In the genomic region with DNA sequence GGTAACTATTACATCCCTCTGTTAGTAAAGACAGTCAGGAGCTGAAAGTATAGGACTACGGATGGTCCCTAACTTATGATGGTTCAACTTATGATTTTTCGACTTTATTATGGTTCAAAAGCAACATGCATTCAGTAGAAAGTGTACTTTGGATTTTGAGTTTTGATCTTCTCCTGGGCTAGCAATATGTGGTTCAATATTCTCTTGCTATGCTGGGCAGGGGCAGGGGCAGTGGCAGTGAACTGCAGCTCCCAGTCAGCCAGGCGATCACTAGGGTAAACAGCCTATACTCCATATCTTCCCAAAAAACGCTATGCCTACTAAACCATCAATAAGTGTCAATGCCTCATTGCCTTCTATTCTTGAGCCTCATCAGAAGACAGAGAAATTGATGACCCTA, we compare ENCODE assay signal across 37 cellular contexts.
DNase-seq lines count a peak whose midpoint lies in the region; ATAC-seq, FAIRE-seq and TF ChIP-seq lines count a peak whose summit lies in the region.
"Had no signal": no experiment of that assay in that cellular context is flagged by ENCODE, and none has a peak within 500 bp of the region (broad histone marks: within the 10 kb centered on the region; RNA-seq: fewer than 3 reads in every experiment).

No MANE protein-coding gene starts in this region.

- peaks cover 0 to 5% of the 10 kb centered on the region in 2 donors for H3K9me3 Mint-ChIP-seq in stimulated activated naive CD8-positive, alpha-beta T cell treated with anti-CD3 and anti-CD28 coated beads, Interleukin-15, amount 100 ng/mL, for 72 hours
- H3K9me3 Mint-ChIP-seq: CD8-positive, alpha-beta T cell had no signal

- no peaks in the 10 kb centered on the region for H3K4me1 Mint-ChIP-seq in stimulated activated naive CD8-positive, alpha-beta T cell treated with anti-CD3 and anti-CD28 coated beads, Interleukin-15, amount 100 ng/mL, for 72 hours
- H3K4me1 Mint-ChIP-seq: B cell; CD14-positive monocyte; CD4-positive, alpha-beta memory T cell; CD4-positive, CD25-positive, alpha-beta regulatory T cell; CD8-positive, alpha-beta memory T cell had no signal

- H3K79me2 ChIP-seq in HepG2 (ENCODE audit: insufficient read depth, low read length) = no peaks in the 10 kb centered on the region

- no peak overlapping the region for H3K4me3 Mint-ChIP-seq in stimulated activated naive CD8-positive, alpha-beta T cell treated with anti-CD3 and anti-CD28 coated beads, Interleukin-15, amount 100 ng/mL, for 72 hours
- H3K4me3 Mint-ChIP-seq: B cell; CD14-positive monocyte; CD4-positive, alpha-beta memory T cell; CD4-positive, alpha-beta T cell; CD4-positive, CD25-positive, alpha-beta regulatory T cell; CD8-positive, alpha-beta memory T cell; CD8-positive, alpha-beta T cell had no signal

- 47% methylated on average over 4 of the region's 4 CpGs for WGBS in liver
- WGBS in HepG2 (ENCODE audit: low lambda C conversion rate) = 38% methylated on average over 4 of the region's 4 CpGs
- WGBS in right lobe of liver (ENCODE audit: insufficient coverage, low coverage, low lambda C conversion rate, missing lambda C conversion rate) = 40% methylated on average over 4 of the region's 4 CpGs

- intact Hi-C loops in HepG2 (cut with micrococcal nuclease; ENCODE audit: unreplicated experiment) (no loop called here), right lobe of liver (cut with DNase I) (no loop called here)

- H3K27ac Mint-ChIP-seq in stimulated activated naive CD8-positive, alpha-beta T cell treated with anti-CD3 and anti-CD28 coated beads, Interleukin-15, amount 100 ng/mL, for 72 hours = no peak overlapping the region
- H3K27ac Mint-ChIP-seq: B cell; CD14-positive monocyte; CD4-positive, alpha-beta memory T cell; CD4-positive, alpha-beta T cell; CD8-positive, alpha-beta memory T cell; CD8-positive, alpha-beta T cell had no signal

- FAIRE-seq in HepG2 (lab: Jason Lieb, UNC) = no peak
- peak; percentile 35 for FAIRE-seq in urothelium cell line (lab: Jason Lieb, UNC)
- no peak for FAIRE-seq in H54 (lab: Jason Lieb, UNC)
- FAIRE-seq: A204.1, A549, D721Med had no signal

- H3K4me2 ChIP-seq in HepG2 (ENCODE audit: low read depth, low read length) = no peak overlapping the region
- H3K4me2 ChIP-seq: A549; BLaER1; BLaER1 treated with 17β-estradiol and CSF1 and Interleukin-3, amounts not matched to agents 10 nM and 100 nM had no signal

- H2AFZ ChIP-seq in HepG2 (ENCODE audit: low read length) = no peak overlapping the region

- H3K9me3 ChIP-seq in liver (ENCODE audit: control insufficient read depth in 4 of 4, low read length in 3 of 4) = no peaks in the 10 kb centered on the region
- H3K9me3 ChIP-seq in HepG2 (ENCODE audit: low read length) = no peaks in the 10 kb centered on the region
- H3K9me3 ChIP-seq in right lobe of liver = no peaks in the 10 kb centered on the region
- H3K9me3 ChIP-seq: A549; BE2C; BLaER1; BLaER1 treated with 17β-estradiol and CSF1 and Interleukin-3, amounts not matched to agents 10 nM and 100 nM; Caco-2 had no signal

- H3K4me3 ChIP-seq in liver (ENCODE audit: low read depth in 1 of 3, low read length in 3 of 3) (no peak overlapping the region), HepG2 (replicated peaks in 1 of 3; ENCODE audit: insufficient read depth in 1 of 3, low read depth in 2 of 3, low read length in 3 of 3) (no peak overlapping the region), right lobe of liver (no peak overlapping the region)
- H3K4me3 ChIP-seq: A549; BLaER1; BLaER1 treated with 17β-estradiol and CSF1 and Interleukin-3, amounts not matched to agents 10 nM and 100 nM had no signal

- no peaks in the 10 kb centered on the region for H3K27me3 ChIP-seq in liver (ENCODE audit: control insufficient read depth in 4 of 4, insufficient read depth in 4 of 4, low read length in 3 of 4)
- peaks cover 0 to 7% of the 10 kb centered on the region in 2 experiments; a peak in 2 of 5 replicates for H3K27me3 ChIP-seq in HepG2 (ENCODE audit: control insufficient read depth in 1 of 2, insufficient read depth in 2 of 2, low read length in 2 of 2)
- no peaks in the 10 kb centered on the region for H3K27me3 ChIP-seq in right lobe of liver
- H3K27me3 ChIP-seq: BE2C; BLaER1; BLaER1 treated with 17β-estradiol and CSF1 and Interleukin-3, amounts not matched to agents 10 nM and 100 nM had no signal

- H4K20me1 ChIP-seq in HepG2 (ENCODE audit: insufficient read depth, low read length) = no peaks in the 10 kb centered on the region
- H4K20me1 ChIP-seq: BLaER1; BLaER1 treated with 17β-estradiol and CSF1 and Interleukin-3, amounts not matched to agents 10 nM and 100 nM had no signal

- DNase-seq in HepG2 (ENCODE audit: low spot score) (no peak), left lobe of liver (ENCODE audit: low spot score) (no peak), right lobe of liver (no peak), urothelium cell line (ENCODE audit: low spot score) (no peak), H54 (ENCODE audit: insufficient read length, low spot score) (no peak)
- no peak for DNase-seq in stimulated activated naive CD8-positive, alpha-beta T cell treated with anti-CD3 and anti-CD28 coated beads, Interleukin-15, amount 100 ng/mL, for 72 hours
- DNase-seq: 8988T; ACHN; AML-193; BE2C; C1 segment of cervical spinal cord; Caco-2; Calu3; CD4-positive, alpha-beta memory T cell; CD4-positive, alpha-beta T cell; CD4-positive, CD25-positive, alpha-beta regulatory T cell; CD8-positive, alpha-beta memory T cell; CD8-positive, alpha-beta T cell; COR-L47; DMS 273 treated with DMSO at 0.1 percent for 48 hours; DMS153; DMS53; DMS79; DMS79 treated with DMSO at 0.1 percent for 48 hours; DND-41; EL had no signal

- TF ChIP-seq POLR2A in HepG2 (IDR thresholded peaks at IDR 0.05; ENCODE audit: insufficient read depth in 1 of 2, low read depth in 2 of 2, low read length in 2 of 2) (no peak), right lobe of liver (IDR thresholded peaks at IDR 0.05) (no peak), H54 (IDR thresholded peaks at IDR 0.05; ENCODE audit: low read depth, low read length) (no peak)

- CTCF ChIA-PET in HepG2 (lab: Yijun Ruan, JAX; ENCODE audit: low intra/inter-chr PET ratio, low total read pairs) = no interaction called here

- TF ChIP-seq EP300 in HepG2 (IDR thresholded peaks at IDR 0.05; ENCODE audit: low read depth in 2 of 2, low read length in 2 of 2) = no peak
- TF ChIP-seq EP300 in HepG2 (CRISPR knock-in tag; IDR thresholded peaks at IDR 0.05; ENCODE audit: borderline replicate concordance) = no peak

- no peak overlapping the region for H3K27ac ChIP-seq in liver (ENCODE audit: low read depth in 1 of 2, low read length in 2 of 2)
- H3K27ac ChIP-seq in HepG2 (ENCODE audit: extremely low read length, insufficient read depth, low read length) = no peak overlapping the region
- no peak overlapping the region for H3K27ac ChIP-seq in right lobe of liver
- H3K27ac ChIP-seq: 22Rv1; A549; BLaER1; BLaER1 treated with 17β-estradiol and CSF1 and Interleukin-3, amounts not matched to agents 10 nM and 100 nM; C4-2B had no signal

- TF ChIP-seq RAD21 in liver (IDR thresholded peaks at IDR 0.05) (no peak), HepG2 (CRISPR knock-in tag; IDR thresholded peaks at IDR 0.05) (no peak)

- ATAC-seq in HepG2 (no peak), left lobe of liver (peak; percentile 67), right lobe of liver (peak; percentile 36 to 69 (median 60)), HG03457 (IDR thresholded peaks at IDR 0.05; ENCODE audit: unreplicated experiment) (no peak)
- no peak for ATAC-seq in stimulated activated naive CD8-positive, alpha-beta T cell treated with anti-CD3 and anti-CD28 coated beads, Interleukin-15, amount 100 ng/mL, for 72 hours
- ATAC-seq: A549; CD8-positive, alpha-beta T cell had no signal

- H3K36me3 ChIP-seq in liver (ENCODE audit: control insufficient read depth in 4 of 4, insufficient read depth in 3 of 4, low read depth in 1 of 4, low read length in 3 of 4) (no peaks in the 10 kb centered on the region), HepG2 (replicated peaks in 1 of 2; ENCODE audit: control insufficient read depth in 1 of 2, insufficient read depth in 2 of 2, low read length in 2 of 2) (no peaks in the 10 kb centered on the region), right lobe of liver (no peaks in the 10 kb centered on the region)
- H3K36me3 ChIP-seq: BE2C; BLaER1; BLaER1 treated with 17β-estradiol and CSF1 and Interleukin-3, amounts not matched to agents 10 nM and 100 nM had no signal

- POLR2A ChIA-PET in HepG2 (lab: Yijun Ruan, JAX) = no interaction called here

- peaks cover 0 to 19% (median 7%) of the 10 kb centered on the region in 4 donors for H3K4me1 ChIP-seq in liver (ENCODE audit: control insufficient read depth in 4 of 4, insufficient read depth in 4 of 4, low read length in 3 of 4)
- H3K4me1 ChIP-seq in HepG2 (ENCODE audit: insufficient read depth, low read length) = no peaks in the 10 kb centered on the region
- peaks cover 0 to 15% (median 6%) of the 10 kb centered on the region in 4 donors for H3K4me1 ChIP-seq in right lobe of liver
- H3K4me1 ChIP-seq: A549; BE2C; BLaER1; BLaER1 treated with 17β-estradiol and CSF1 and Interleukin-3, amounts not matched to agents 10 nM and 100 nM; Caco-2 had no signal

- H3K9ac ChIP-seq in liver (ENCODE audit: low read depth in 1 of 2, low read length in 2 of 2) = no peak overlapping the region
- H3K9ac ChIP-seq in HepG2 (ENCODE audit: insufficient read depth, low read depth, low read length) = no peak overlapping the region
- H3K9ac ChIP-seq: BLaER1; BLaER1 treated with 17β-estradiol and CSF1 and Interleukin-3, amounts not matched to agents 10 nM and 100 nM had no signal

- no peak for TF ChIP-seq CTCF in liver (IDR thresholded peaks at IDR 0.05; ENCODE audit: low read depth, low read length, missing input control)
- TF ChIP-seq CTCF in HepG2 (CRISPR knock-in tag; IDR thresholded peaks at IDR 0.05) = no peak
- no peak for TF ChIP-seq CTCF in right lobe of liver (IDR thresholded peaks at IDR 0.05)

- no TSS peak for BruUV-seq in HepG2 (replicated peaks; lab: Mats Ljungman, UMichigan)

- in situ Hi-C loops in HepG2 (cut with HindIII; ENCODE audit: extremely low pct_ligation_motif_present, low pct_unique_long_range_greater_than_20kb) = no loop called here

- H3K27me3 Mint-ChIP-seq in stimulated activated naive CD8-positive, alpha-beta T cell treated with anti-CD3 and anti-CD28 coated beads, Interleukin-15, amount 100 ng/mL, for 72 hours = peaks cover 8% of the 10 kb centered on the region
- H3K27me3 Mint-ChIP-seq: B cell; CD8-positive, alpha-beta memory T cell had no signal

TF ChIP-seq in liver, 16 proteins besides CTCF, POLR2A, EP300 and RAD21 (continues in another document):
- TF ChIP-seq, protein P1, sequence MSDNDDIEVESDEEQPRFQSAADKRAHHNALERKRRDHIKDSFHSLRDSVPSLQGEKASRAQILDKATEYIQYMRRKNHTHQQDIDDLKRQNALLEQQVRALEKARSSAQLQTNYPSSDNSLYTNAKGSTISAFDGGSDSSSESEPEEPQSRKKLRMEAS (IDR thresholded peaks at IDR 0.05) = no peak
- TF ChIP-seq JUND (IDR thresholded peaks at IDR 0.05) (no peak), RXRA (IDR thresholded peaks at IDR 0.05) (peak in 1 of 2 donors; percentile 24)

TF ChIP-seq in HepG2, 621 proteins besides CTCF, POLR2A, EP300 and RAD21 (continues in another document):
- TF ChIP-seq ZSCAN31 (CRISPR knock-in tag; IDR thresholded peaks at IDR 0.05; ENCODE audit: low read depth) = no peak

Comparison
In these comparisons a context has a peak if more than half of its experiments do, and no peak if none do; other contexts are left out.
1. ATAC-seq: peak in left lobe of liver (single experiment) and right lobe of liver (4 of 4); none in HepG2 (single experiment), HG03457 (single experiment) and stimulated activated naive CD8-positive, alpha-beta T cell treated with anti-CD3 and anti-CD28 coated beads, Interleukin-15, amount 100 ng/mL, for 72 hours (single experiment).